1 cellular context compared by ENCODE assay signal in genomic region chr6:32969685-32970412, GRCh38.
A peak's percentile ranks its signal among the peaks of the same experiment; 100 is the strongest.
TF ChIP-seq lines count a peak whose summit lies in the region.

No MANE protein-coding gene starts in this region.

TF ChIP-seq in HepG2, 621 proteins besides CTCF, POLR2A, EP300 and RAD21 (continued from another document and continues in another):
- TF ChIP-seq CSRNP1 (CRISPR knock-in tag; IDR thresholded peaks at IDR 0.05): peak; percentile 35; the same call in 1 of the 2 replicates
- 0 out of 2 replicates have a peak, but pooled peaks have one; percentile 17 for TF ChIP-seq THAP9 (CRISPR knock-in tag; IDR thresholded peaks at IDR 0.05; ENCODE audit: borderline replicate concordance)
- no peak for TF ChIP-seq HMG20A (CRISPR knock-in tag; IDR thresholded peaks at IDR 0.05; ENCODE audit: borderline replicate concordance)
- TF ChIP-seq ZNF556 (CRISPR knock-in tag; IDR thresholded peaks at IDR 0.05; ENCODE audit: borderline replicate concordance): peak; percentile 54; the same call in 1 of the 2 replicates
- peak; percentile 71; the same call in 1 of the 2 replicates for TF ChIP-seq ZFP90 (CRISPR knock-in tag; IDR thresholded peaks at IDR 0.05; ENCODE audit: borderline replicate concordance)
- TF ChIP-seq ZBTB34 (CRISPR knock-in tag; IDR thresholded peaks at IDR 0.05): 0 out of 2 replicates have a peak, but pooled peaks have one; percentile 14
- TF ChIP-seq SPEN (CRISPR knock-in tag; IDR thresholded peaks at IDR 0.05; ENCODE audit: low read depth): peak; percentile 10
- no peak; the same call in 1 of the 2 replicates for TF ChIP-seq FOXO1 (CRISPR knock-in tag; IDR thresholded peaks at IDR 0.05)
- peak; percentile 86 for TF ChIP-seq HNRNPL (IDR thresholded peaks at IDR 0.05; ENCODE audit: low read depth, low read length)
- TF ChIP-seq SCMH1 (CRISPR knock-in tag; IDR thresholded peaks at IDR 0.05; ENCODE audit: borderline replicate concordance): no peak
- peak; percentile 61 to 65; a peak in 3 of 4 replicates for TF ChIP-seq HMGXB4 (CRISPR knock-in tag; IDR thresholded peaks at IDR 0.05; ENCODE audit: borderline replicate concordance in 1 of 2, low read depth in 1 of 2)
- peak; percentile 74; the same call in 1 of the 2 replicates for TF ChIP-seq ZHX2 (IDR thresholded peaks at IDR 0.05; ENCODE audit: low read depth)
- TF ChIP-seq ZHX2 (CRISPR knock-in tag; IDR thresholded peaks at IDR 0.05; ENCODE audit: borderline replicate concordance): no peak; the same call in 1 of the 2 replicates
- TF ChIP-seq ZNF546 (CRISPR knock-in tag; conservative IDR thresholded peaks at IDR 0.05): no peak
- TF ChIP-seq ZNF274 (CRISPR knock-in tag; IDR thresholded peaks at IDR 0.05): no peak
- peak; percentile 25; the same call in 1 of the 2 replicates for TF ChIP-seq ZFP91 (CRISPR knock-in tag; IDR thresholded peaks at IDR 0.05; ENCODE audit: borderline replicate concordance)
- peak; percentile 80 for TF ChIP-seq ZNF281 (CRISPR knock-in tag; IDR thresholded peaks at IDR 0.05; ENCODE audit: borderline replicate concordance)
- TF ChIP-seq DNMT3B (CRISPR knock-in tag; conservative IDR thresholded peaks at IDR 0.05): no peak
- peak; percentile 0; the same call in 1 of the 2 replicates for TF ChIP-seq ZNF614 (CRISPR knock-in tag; IDR thresholded peaks at IDR 0.05; ENCODE audit: borderline replicate concordance)
- TF ChIP-seq ZNF878 (CRISPR knock-in tag; IDR thresholded peaks at IDR 0.05): peak; percentile 67; the same call in 1 of the 2 replicates
- no peak; the same call in 1 of the 2 replicates for TF ChIP-seq ZMAT3 (CRISPR knock-in tag; conservative IDR thresholded peaks at IDR 0.05)
- no peak for TF ChIP-seq POLR2AphosphoS2 (IDR thresholded peaks at IDR 0.05; ENCODE audit: low read depth, low read length)
- TF ChIP-seq HNRNPLL (IDR thresholded peaks at IDR 0.05; ENCODE audit: low read depth, low read length, poor library complexity, severe bottlenecking): peak; percentile 32
- TF ChIP-seq ZNF343 (CRISPR knock-in tag; IDR thresholded peaks at IDR 0.05): peak; percentile 68; the same call in 1 of the 2 replicates
- TF ChIP-seq ZBED4 (CRISPR knock-in tag; IDR thresholded peaks at IDR 0.05; ENCODE audit: borderline replicate concordance): no peak
- no peak; the same call in none of the 2 replicates for TF ChIP-seq SAP130 (CRISPR knock-in tag; IDR thresholded peaks at IDR 0.05; ENCODE audit: low read depth)
- no peak for TF ChIP-seq FOXA1 (IDR thresholded peaks at IDR 0.05)
- TF ChIP-seq FOXA1 (CRISPR knock-in tag; IDR thresholded peaks at IDR 0.05): 0 out of 2 replicates have a peak, but pooled peaks have one; percentile 24
- TF ChIP-seq ZNF776 (CRISPR knock-in tag; IDR thresholded peaks at IDR 0.05): no peak
- peak; percentile 15; the same call in 1 of the 2 replicates for TF ChIP-seq REPIN1 (CRISPR knock-in tag; IDR thresholded peaks at IDR 0.05; ENCODE audit: borderline replicate concordance, low read depth)
- peak; percentile 90 for TF ChIP-seq MAZ (IDR thresholded peaks at IDR 0.05; ENCODE audit: borderline replicate concordance, low read depth, low read length)
- peak; percentile 13; the same call in 1 of the 2 replicates for TF ChIP-seq MAZ (CRISPR knock-in tag; IDR thresholded peaks at IDR 0.05; ENCODE audit: low read depth)
- TF ChIP-seq NKX3-1 (CRISPR knock-in tag; IDR thresholded peaks at IDR 0.05): peak; percentile 63; the same call in 1 of the 2 replicates
